Comparison of ENCODE assay signal across 25 cellular contexts in genomic region chr12:131275824-131276223, GRCh38.
"Had no signal": no experiment of that assay in that cellular context is flagged by ENCODE, and none has a peak within 500 bp of the region (broad histone marks: within the 10 kb centered on the region; RNA-seq: fewer than 3 reads in every experiment).

No MANE protein-coding gene starts in this region.

- FAIRE-seq: endometrium, islet of Langerhans, pancreas had no signal

- H3K9me3 ChIP-seq: esophagus squamous epithelium, heart right ventricle, pancreas, sigmoid colon, testis, tibial artery had no signal

- ATAC-seq: effector memory CD8-positive, alpha-beta T cell; heart right ventricle; left colon; naive thymus-derived CD4-positive, alpha-beta T cell; pancreas; stimulated activated memory B cell treated with anti-CD40 and anti-IgM and Interleukin-4, amounts not matched to agents 10 μg/mL and 1 μg/mL and 100 μg/mL, for 72 hours; stimulated activated naive CD8-positive, alpha-beta T cell treated with anti-CD3 and anti-CD28 coated beads, Interleukin-15, Interleukin-2, amounts not matched to agents 100 U/mL and 50 U/mL, for 24 hours had no signal

- H2AFZ ChIP-seq: neural progenitor cell had no signal

- H3K36me3 ChIP-seq: esophagus squamous epithelium, heart right ventricle, neural progenitor cell, pancreas, sigmoid colon, tibial artery had no signal

- H3K4me2 ChIP-seq: neural progenitor cell had no signal

- H3K4me1 ChIP-seq: esophagus squamous epithelium, heart right ventricle, neural progenitor cell, pancreas, sigmoid colon, testis, tibial artery had no signal

- H3K4me3 ChIP-seq: esophagus squamous epithelium, heart right ventricle, neural progenitor cell, pancreas, sigmoid colon, testis, tibial artery had no signal

- DNase-seq: cortex of kidney; effector memory CD8-positive, alpha-beta T cell; erythroblast; esophagus squamous epithelium; foreskin melanocyte; glutamatergic neuron; heart right ventricle; hippocampal formation; kidney glomerular epithelial cell; left colon; mesenchymal stem cell; midbrain; naive thymus-derived CD4-positive, alpha-beta T cell; nucleus accumbens; stimulated activated CD4-positive, alpha-beta T cell treated with anti-CD3 and anti-CD28 coated beads, Interleukin-4, amount 100 ng/mL, for 4 hours; stimulated activated naive CD8-positive, alpha-beta T cell treated with anti-CD3 and anti-CD28 coated beads, Interleukin-15, Interleukin-2, amounts not matched to agents 100 U/mL and 50 U/mL, for 24 hours; substantia nigra; testis had no signal

- H3K9ac ChIP-seq: neural progenitor cell had no signal

- H3K27ac ChIP-seq: esophagus squamous epithelium, heart right ventricle, neural progenitor cell, pancreas, sigmoid colon, testis, tibial artery had no signal

- H3K27me3 ChIP-seq: neural progenitor cell, pancreas, testis had no signal
